8 cellular contexts compared by ENCODE assay signal in the genomic region with DNA sequence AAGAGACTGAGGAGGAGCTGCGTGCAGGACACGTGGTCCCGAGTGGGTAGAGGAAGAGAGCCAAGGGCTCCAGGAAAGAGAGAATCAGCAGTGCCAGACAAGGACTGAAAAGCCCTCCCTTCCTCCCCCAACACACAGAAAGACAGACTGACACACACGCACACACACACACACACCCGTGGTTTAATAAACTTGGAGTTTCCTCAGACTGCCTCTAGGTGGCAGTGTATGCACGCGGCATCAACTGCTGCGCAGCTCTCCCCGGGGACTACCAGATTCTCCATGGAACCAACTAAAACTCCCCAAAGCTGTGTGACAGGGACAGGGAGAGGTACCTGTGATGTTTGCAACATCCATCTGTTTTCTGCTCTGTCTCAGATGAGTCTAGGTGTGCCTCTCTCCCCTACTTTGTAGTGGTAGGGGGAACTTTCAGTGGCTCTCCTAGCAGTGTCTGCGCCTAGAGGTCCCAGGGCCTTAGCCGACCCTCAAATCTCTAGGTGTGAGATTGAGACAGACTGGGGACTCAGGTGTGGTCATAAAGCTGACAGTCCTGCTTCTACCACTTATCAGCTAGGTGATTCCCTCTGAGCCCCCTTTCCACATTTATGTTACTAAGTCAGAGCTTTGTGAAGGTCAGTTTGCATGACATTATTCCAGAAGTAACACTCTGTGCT. TPM values are rescaled to one million over a fixed set of nuclear protein-coding genes. Genes with fewer than 3 reads are reported as not detected.
DNase-seq lines count a peak whose midpoint lies in the region; ATAC-seq and TF ChIP-seq lines count a peak whose summit lies in the region.

No MANE protein-coding gene starts in this region.

- DNase-seq in AG04449 (ENCODE audit: low read depth, low spot score) (no peak), NCI-H1436 (lab: John Stamatoyannopoulos, UW) (peak; percentile 61), dedifferentiated amniotic fluid mesenchymal stem cell (ENCODE audit: extremely low spot score) (peak; percentile 53), lung (ENCODE audit: low spot score) (peak; percentile 74)
- DNase-seq in activated CD4-positive, CD25-positive, alpha-beta regulatory T cell treated with anti-CD3 and anti-CD28 coated beads, Interleukin-2, amount 50 U/mL, for 16 hours (ENCODE audit: low read depth, low spot score) = peak; percentile 58
- DNase-seq in stimulated activated naive B cell treated with anti-CD40 and anti-IgM and Interleukin-4, amounts not matched to agents 10 μg/mL and 1 μg/mL and 100 μg/mL, for 72 hours = no peak

- no peak overlapping the region for H3K4me3 Mint-ChIP-seq in stimulated activated naive B cell treated with anti-CD40 and anti-IgM and Interleukin-4, amounts not matched to agents 10 μg/mL and 1 μg/mL and 100 μg/mL, for 72 hours

- no peaks in the 10 kb centered on the region for H3K9me3 Mint-ChIP-seq in stimulated activated naive B cell treated with anti-CD40 and anti-IgM and Interleukin-4, amounts not matched to agents 10 μg/mL and 1 μg/mL and 100 μg/mL, for 72 hours

- H3K36me3 Mint-ChIP-seq in stimulated activated naive B cell treated with anti-CD40 and anti-IgM and Interleukin-4, amounts not matched to agents 10 μg/mL and 1 μg/mL and 100 μg/mL, for 72 hours = no peaks in the 10 kb centered on the region

- WGBS in lung, 2 donors = 18 to 19% methylated on average over 11 of the region's 11 CpGs

- peak overlapping the region in 1 of 2 donors; percentile 28 for H3K27ac ChIP-seq in lung (ENCODE audit: low read depth in 1 of 2, low read length in 1 of 2)

- POLR2A ChIA-PET in AG04449 (lab: Yijun Ruan, JAX) = no interaction called here

- TF ChIP-seq CTCF in AG04449 (IDR thresholded peaks at IDR 0.05; ENCODE audit: insufficient read depth, low read length, missing control alignments) = peak; percentile 82
- peak; percentile 72 for TF ChIP-seq CTCF in lung (IDR thresholded peaks at IDR 0.05; ENCODE audit: control extremely low read depth, extremely low read depth)

- peaks cover 16 to 21% of the 10 kb centered on the region in 2 donors for H3K4me1 Mint-ChIP-seq in stimulated activated naive B cell treated with anti-CD40 and anti-IgM and Interleukin-4, amounts not matched to agents 10 μg/mL and 1 μg/mL and 100 μg/mL, for 72 hours

- H3K4me1 ChIP-seq in lung (ENCODE audit: control insufficient read depth in 2 of 2, insufficient read depth in 2 of 2, low read length in 2 of 2) = peaks cover 0 to 1% of the 10 kb centered on the region in 2 donors

- H3K27me3 Mint-ChIP-seq in stimulated activated naive B cell treated with anti-CD40 and anti-IgM and Interleukin-4, amounts not matched to agents 10 μg/mL and 1 μg/mL and 100 μg/mL, for 72 hours = peaks cover 0 to 5% of the 10 kb centered on the region in 2 donors

- ATAC-seq in GM18498 (IDR thresholded peaks at IDR 0.05; ENCODE audit: unreplicated experiment) (peak; percentile 82), HG02798 (IDR thresholded peaks at IDR 0.05; ENCODE audit: poor library complexity, unreplicated experiment) (peak; percentile 85), lung (ENCODE audit: insufficient read depth, low FRiP score) (peak; percentile 82)
- ATAC-seq in stimulated activated naive B cell treated with anti-CD40 and anti-IgM and Interleukin-4, amounts not matched to agents 10 μg/mL and 1 μg/mL and 100 μg/mL, for 72 hours (replicated peaks) = peak; percentile 84 to 89

- no peaks in the 10 kb centered on the region for H3K27me3 ChIP-seq in lung (ENCODE audit: control insufficient read depth, insufficient read depth)

- H3K4me3 ChIP-seq in AG04449 (ENCODE audit: low read depth, low read length) = no peak overlapping the region
- no peak overlapping the region for H3K4me3 ChIP-seq in lung

- CTCF ChIA-PET in AG04449 (lab: Yijun Ruan, JAX) = interaction anchor here (0.8 to 33.8 kb wide), 33 partner anchors 8 to 574 kb away, joined by 3 to 717 read pairs (median 5); a partner anchor contains a TSS

- H3K27ac Mint-ChIP-seq in stimulated activated naive B cell treated with anti-CD40 and anti-IgM and Interleukin-4, amounts not matched to agents 10 μg/mL and 1 μg/mL and 100 μg/mL, for 72 hours = no peak overlapping the region

- no peaks in the 10 kb centered on the region for H3K36me3 ChIP-seq in lung (ENCODE audit: control insufficient read depth in 2 of 2, insufficient read depth in 2 of 2, low read length in 2 of 2)

- H3K9me3 ChIP-seq in lung (ENCODE audit: control insufficient read depth in 2 of 2, insufficient read depth in 1 of 2, low read length in 1 of 2) = no peaks in the 10 kb centered on the region

RNA-seq across cellular contexts. Expression of a gene that starts 9.3 kb away (rescaled TPM):
- 100 to 1,000 TPM in 1 of 2 donors, 10 to 100 TPM in 1; 67.3 to 164 TPM for total RNA-seq in lung
- 100 to 1,000 TPM in 1 of 2 donors, 10 to 100 TPM in 1; 40.9 to 187 TPM for polyA plus RNA-seq in lung

RNA-seq across cellular contexts. Expression of a gene that starts 36.4 kb away (rescaled TPM):
- total RNA-seq in lung = 10 to 100 TPM; 42.8 to 59.5 TPM
- polyA plus RNA-seq in lung = 10 to 100 TPM; 18.2 to 31.2 TPM

Comparison
In these comparisons a context has a peak if more than half of its experiments do, and no peak if none do; other contexts are left out.
1. DNase-seq: peak in NCI-H1436 (single experiment), activated CD4-positive, CD25-positive, alpha-beta regulatory T cell treated with anti-CD3 and anti-CD28 coated beads, Interleukin-2, amount 50 U/mL, for 16 hours (single experiment), dedifferentiated amniotic fluid mesenchymal stem cell (single experiment) and lung (single experiment); none in AG04449 (single experiment) and stimulated activated naive B cell treated with anti-CD40 and anti-IgM and Interleukin-4, amounts not matched to agents 10 μg/mL and 1 μg/mL and 100 μg/mL, for 72 hours (single experiment).
2. Peak in every context shown above with its lines, with median percentiles within 50 percentile points of each other: ATAC-seq.